8 cellular contexts compared by ENCODE assay signal in the genomic region with DNA sequence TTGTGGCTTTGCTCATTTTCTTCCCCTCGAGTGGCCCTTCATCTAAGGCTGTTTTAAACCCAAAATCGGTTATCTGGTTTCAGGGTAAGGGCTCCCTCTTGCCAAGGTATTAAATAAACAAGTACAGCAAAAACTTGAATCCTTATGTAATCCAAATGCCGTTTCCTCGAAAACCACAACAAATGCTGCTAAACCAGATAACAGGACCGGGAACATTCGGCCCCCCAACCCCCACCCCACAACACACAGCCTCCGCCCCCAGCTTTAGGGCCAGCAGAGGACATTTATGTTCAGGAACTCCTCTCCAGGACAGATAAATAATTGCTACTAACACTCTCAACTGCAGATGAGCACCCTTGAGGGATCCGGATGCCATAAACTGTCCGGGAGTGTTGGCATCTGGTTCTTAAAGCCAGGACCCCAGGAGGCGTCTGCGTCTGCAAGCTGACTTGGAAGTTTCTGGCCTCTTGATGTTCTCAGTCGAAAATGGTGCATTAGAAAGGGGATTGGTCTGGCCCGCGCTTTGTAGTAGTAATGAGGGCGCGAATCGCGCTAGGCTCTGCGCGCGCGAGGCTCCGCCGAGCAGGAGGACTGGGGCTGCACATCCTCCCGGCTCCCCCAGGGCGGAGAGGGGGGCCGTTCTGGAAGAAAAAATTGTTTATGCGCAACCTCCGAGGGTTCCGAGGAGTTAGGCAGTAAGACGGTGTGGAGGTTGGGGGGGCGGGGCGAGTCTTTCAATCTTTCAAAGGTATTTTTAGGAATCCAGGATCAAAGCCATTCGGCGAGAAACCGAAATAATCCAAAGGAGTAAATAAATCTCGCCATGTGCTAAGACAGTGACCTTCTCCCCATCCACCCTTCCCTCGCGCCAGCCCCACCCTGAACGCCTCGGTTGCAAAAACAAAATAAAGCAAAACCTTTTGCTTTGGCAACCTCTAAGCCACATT. TPM values are rescaled to one million over a fixed set of nuclear protein-coding genes. Genes with fewer than 3 reads are reported as not detected.
DNase-seq lines count a peak whose midpoint lies in the region; ATAC-seq and TF ChIP-seq lines count a peak whose summit lies in the region.

No MANE protein-coding gene starts in this region.

- intact Hi-C loops in CD14-positive monocyte (cut with micrococcal nuclease), result loop anchor here (5.0 kb wide), 4 partner anchors 36 to 146 kb away; no protein-coding TSS in a partner anchor
- intact Hi-C loops in left ventricle myocardium inferior (cut with micrococcal nuclease), result no loop called here

- H3K9me3 Mint-ChIP-seq in CD14-positive monocyte, result peaks cover 15 to 46% (median 43%) of the 10 kb centered on the region in 7 donors
- peaks cover 19% of the 10 kb centered on the region for H3K9me3 Mint-ChIP-seq in activated naive CD8-positive, alpha-beta T cell treated with anti-CD3 and anti-CD28 coated beads, Interleukin-2, amount 50 U/mL, for 24 hours

- peak overlapping the region; percentile 90 for H3K4me2 ChIP-seq in OCI-LY3 (ENCODE audit: low read length)

- WGBS in HUES64, result under 1% methylated on average over 41 of the region's 41 CpGs

- H3K27ac Mint-ChIP-seq in CD14-positive monocyte, result peak overlapping the region; percentile 21 to 92 (median 91)
- peak overlapping the region; percentile 54 for H3K27ac Mint-ChIP-seq in activated naive CD8-positive, alpha-beta T cell treated with anti-CD3 and anti-CD28 coated beads, Interleukin-2, amount 50 U/mL, for 24 hours

- peaks cover 45% of the 10 kb centered on the region for H3K4me1 Mint-ChIP-seq in CD14-positive monocyte
- H3K4me1 Mint-ChIP-seq in activated naive CD8-positive, alpha-beta T cell treated with anti-CD3 and anti-CD28 coated beads, Interleukin-2, amount 50 U/mL, for 24 hours, result peaks cover 40% of the 10 kb centered on the region

- H3K27ac ChIP-seq in HUES64 (ENCODE audit: low read depth, low read length) (peak overlapping the region; percentile 98), OCI-LY3 (ENCODE audit: low read length) (peak overlapping the region; percentile 94), left ventricle myocardium inferior (replicated peaks) (peak overlapping the region; percentile 100)

- H3K4me3 ChIP-seq in HUES64 (ENCODE audit: low read length) (peak overlapping the region; percentile 62), OCI-LY3 (ENCODE audit: low read length) (peak overlapping the region; percentile 74), left ventricle myocardium inferior (peak overlapping the region; percentile 81)

- H3K36me3 ChIP-seq in HUES64 (ENCODE audit: insufficient read depth, low read length) (peaks cover under 1% of the 10 kb centered on the region; the same call in 1 of the 2 replicates), OCI-LY3 (replicated peaks; ENCODE audit: low read depth, low read length) (peaks cover 35% of the 10 kb centered on the region), left ventricle myocardium inferior (no peaks in the 10 kb centered on the region)

- DNase-seq in CD14-positive monocyte (ENCODE audit: low spot score) (no peak), left ventricle myocardium inferior (peak; percentile 53), pons (ENCODE audit: low spot score) (peak; percentile 56)
- DNase-seq in activated naive CD8-positive, alpha-beta T cell treated with anti-CD3 and anti-CD28 coated beads, Interleukin-2, amount 50 U/mL, for 24 hours, result peak; percentile 42

- H3K4me3 Mint-ChIP-seq in CD14-positive monocyte, result peak overlapping the region; percentile 75 to 89
- H3K4me3 Mint-ChIP-seq in activated naive CD8-positive, alpha-beta T cell treated with anti-CD3 and anti-CD28 coated beads, Interleukin-2, amount 50 U/mL, for 24 hours, result peak overlapping the region; percentile 87

- peaks cover 13% of the 10 kb centered on the region for H3K9me3 ChIP-seq in HUES64 (ENCODE audit: insufficient read depth, low read depth, low read length)
- peaks cover 18% of the 10 kb centered on the region for H3K9me3 ChIP-seq in OCI-LY3 (ENCODE audit: insufficient read depth, low read length)
- H3K9me3 ChIP-seq in left ventricle myocardium inferior (replicated peaks), result peaks cover 21% of the 10 kb centered on the region

- peaks cover 43% of the 10 kb centered on the region for H3K79me2 ChIP-seq in OCI-LY3 (ENCODE audit: low read length)

- H3K9ac ChIP-seq in HUES64 (ENCODE audit: low read depth, low read length) (peak overlapping the region; percentile 85), OCI-LY3 (ENCODE audit: low read length) (peak overlapping the region; percentile 89)

- peaks cover 30 to 31% of the 10 kb centered on the region in 2 donors for H3K36me3 Mint-ChIP-seq in CD14-positive monocyte
- peaks cover 22% of the 10 kb centered on the region for H3K36me3 Mint-ChIP-seq in activated naive CD8-positive, alpha-beta T cell treated with anti-CD3 and anti-CD28 coated beads, Interleukin-2, amount 50 U/mL, for 24 hours (ENCODE audit: low read depth)

- ATAC-seq in activated naive CD8-positive, alpha-beta T cell treated with anti-CD3 and anti-CD28 coated beads, Interleukin-2, amount 50 U/mL, for 24 hours, result no peak
- no peak for ATAC-seq in GM19463 (IDR thresholded peaks at IDR 0.05; ENCODE audit: unreplicated experiment)
- ATAC-seq in HG03457 (IDR thresholded peaks at IDR 0.05; ENCODE audit: unreplicated experiment), result no peak

- H3K4me1 ChIP-seq in HUES64 (ENCODE audit: insufficient read depth, low read length) (peaks cover 26% of the 10 kb centered on the region), OCI-LY3 (ENCODE audit: low read length) (peaks cover 30% of the 10 kb centered on the region), left ventricle myocardium inferior (peaks cover 63% of the 10 kb centered on the region)

- H4K20me1 ChIP-seq in OCI-LY3 (ENCODE audit: insufficient read depth, low read length), result peaks cover 10% of the 10 kb centered on the region

- peaks cover 49% of the 10 kb centered on the region for H3K27me3 ChIP-seq in HUES64 (ENCODE audit: insufficient read depth, low read length)
- H3K27me3 ChIP-seq in OCI-LY3 (ENCODE audit: low read depth, low read length), result no peaks in the 10 kb centered on the region
- no peaks in the 10 kb centered on the region for H3K27me3 ChIP-seq in left ventricle myocardium inferior (ENCODE audit: low read depth)

- no peak overlapping the region for H2AFZ ChIP-seq in OCI-LY3 (ENCODE audit: low read depth, low read length)

- peaks cover 35 to 66% (median 48%) of the 10 kb centered on the region in 3 donors for H3K27me3 Mint-ChIP-seq in CD14-positive monocyte (ENCODE audit: low read depth in 3 of 3)
- H3K27me3 Mint-ChIP-seq in activated naive CD8-positive, alpha-beta T cell treated with anti-CD3 and anti-CD28 coated beads, Interleukin-2, amount 50 U/mL, for 24 hours, result peaks cover 52% of the 10 kb centered on the region

- TF ChIP-seq CTCF in CD14-positive monocyte (IDR thresholded peaks at IDR 0.05) (no peak), OCI-LY3 (IDR thresholded peaks at IDR 0.05; ENCODE audit: low read depth, low read length) (no peak), left ventricle myocardium inferior (IDR thresholded peaks at IDR 0.05; ENCODE audit: borderline replicate concordance) (peak; percentile 14)

RNA-seq across cellular contexts. Expression of a gene that starts 3.9 kb away (rescaled TPM):
- polyA plus RNA-seq in CD14-positive monocyte, result 100 to 1,000 TPM; 282 to 295 TPM
- polyA plus RNA-seq in HUES64 (2013, experiment 1 of 2), result 104 TPM
- 113 TPM for polyA plus RNA-seq in HUES64 (2013, experiment 2 of 2)
- 32.2 TPM for total RNA-seq in left ventricle myocardium inferior
